Comparison of ENCODE assay signal across 11 cellular contexts in the genomic region with DNA sequence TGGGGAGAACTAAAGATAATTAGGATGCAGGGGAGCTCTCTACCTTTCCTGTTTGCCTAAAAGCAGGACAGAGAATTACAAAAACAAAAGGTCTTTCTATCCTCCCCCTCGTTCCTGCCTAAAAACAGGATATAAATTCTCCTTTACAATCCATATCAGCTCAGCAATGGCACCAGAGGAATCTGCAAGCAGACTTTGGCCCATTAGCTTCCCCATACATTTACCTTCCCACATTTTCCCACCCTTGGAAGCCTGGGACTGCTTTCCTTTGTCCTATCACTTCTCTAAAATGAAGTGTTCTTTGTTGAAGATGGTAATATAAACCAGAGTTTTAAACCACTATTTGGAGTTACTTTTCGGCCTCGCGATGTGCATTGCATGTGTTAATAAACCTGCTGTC.
"Had no signal": no experiment of that assay in that cellular context is flagged by ENCODE, and none has a peak within 500 bp of the region (broad histone marks: within the 10 kb centered on the region; RNA-seq: fewer than 3 reads in every experiment).

No MANE protein-coding gene starts in this region.

- H3K4me1 Mint-ChIP-seq: immature natural killer cell, nephron had no signal

- H3K27me3 ChIP-seq: ovary had no signal

- H3K4me3 ChIP-seq: ovary had no signal

- H3K4me3 Mint-ChIP-seq: activated CD4-positive, alpha-beta memory T cell treated with anti-CD3 and anti-CD28 coated beads for 36 hours; immature natural killer cell; nephron; stimulated activated naive CD8-positive, alpha-beta T cell treated with anti-CD3 and anti-CD28 coated beads, Interleukin-15, Interleukin-2, amounts not matched to agents 100 ng/mL and 50 ng/mL, for 24 hours; T-helper 2 cell treated with Interferon-gamma antibody and Interleukin-4, amounts not matched to agents 5 μg/mL and 100 μg/mL, for 36 hours had no signal

- FAIRE-seq: urothelium cell line had no signal

- H3K27ac Mint-ChIP-seq: activated CD4-positive, alpha-beta memory T cell treated with anti-CD3 and anti-CD28 coated beads for 36 hours; immature natural killer cell; nephron; stimulated activated naive CD8-positive, alpha-beta T cell treated with anti-CD3 and anti-CD28 coated beads, Interleukin-15, Interleukin-2, amounts not matched to agents 100 ng/mL and 50 ng/mL, for 24 hours; T-helper 2 cell treated with Interferon-gamma antibody and Interleukin-4, amounts not matched to agents 5 μg/mL and 100 μg/mL, for 36 hours had no signal

- H3K27me3 Mint-ChIP-seq: activated CD4-positive, alpha-beta memory T cell treated with anti-CD3 and anti-CD28 coated beads for 36 hours had no signal

- H3K9me3 ChIP-seq: ovary had no signal

- DNase-seq: activated CD4-positive, alpha-beta memory T cell treated with anti-CD3 and anti-CD28 coated beads for 36 hours; cortex of kidney; immature natural killer cell; mammary epithelial cell; ovary; stimulated activated CD4-positive, alpha-beta T cell treated with anti-CD3 and anti-CD28 coated beads, Interleukin-4, amount 100 ng/mL, for 24 hours; SW 1271 had no signal

- H3K9me3 Mint-ChIP-seq: activated CD4-positive, alpha-beta memory T cell treated with anti-CD3 and anti-CD28 coated beads for 36 hours; nephron; stimulated activated naive CD8-positive, alpha-beta T cell treated with anti-CD3 and anti-CD28 coated beads, Interleukin-15, Interleukin-2, amounts not matched to agents 100 ng/mL and 50 ng/mL, for 24 hours; T-helper 2 cell treated with Interferon-gamma antibody and Interleukin-4, amounts not matched to agents 5 μg/mL and 100 μg/mL, for 36 hours had no signal

- H3K36me3 ChIP-seq: ovary had no signal

- H3K36me3 Mint-ChIP-seq: activated CD4-positive, alpha-beta memory T cell treated with anti-CD3 and anti-CD28 coated beads for 36 hours; immature natural killer cell had no signal

- H3K27ac ChIP-seq: ovary had no signal
